ENCODE assay signal across 1 cellular context in genomic region chr1:192564099-192564498, GRCh38.
TF ChIP-seq lines count a peak whose summit lies in the region.

No MANE protein-coding gene starts in this region.

TF ChIP-seq in HepG2, 621 proteins besides CTCF, POLR2A, EP300 and RAD21 (continued from another document and continues in another):
- TF ChIP-seq ZNF75D (CRISPR knock-in tag; IDR thresholded peaks at IDR 0.05; ENCODE audit: borderline replicate concordance) (no peak), NR2C2 (CRISPR knock-in tag; IDR thresholded peaks at IDR 0.05; ENCODE audit: borderline replicate concordance) (peak; percentile 78), JUN (CRISPR knock-in tag; IDR thresholded peaks at IDR 0.05) (no peak), PRDM15 (CRISPR knock-in tag; IDR thresholded peaks at IDR 0.05) (no peak), ZNF362 (CRISPR knock-in tag; IDR thresholded peaks at IDR 0.05; ENCODE audit: borderline replicate concordance) (no peak), ZNF143 (CRISPR knock-in tag; IDR thresholded peaks at IDR 0.05) (no peak), LRRFIP1 (CRISPR knock-in tag; conservative IDR thresholded peaks at IDR 0.05) (no peak), ZNF383 (CRISPR knock-in tag; IDR thresholded peaks at IDR 0.05; ENCODE audit: borderline replicate concordance) (no peak), ZNF329 (CRISPR knock-in tag; IDR thresholded peaks at IDR 0.05; ENCODE audit: low read depth) (no peak), BCLAF1 (IDR thresholded peaks at IDR 0.05) (no peak), PAXIP1 (CRISPR knock-in tag; conservative IDR thresholded peaks at IDR 0.05) (peak; percentile 28; the same call in 1 of the 2 replicates), NR1H2 (CRISPR knock-in tag; IDR thresholded peaks at IDR 0.05; ENCODE audit: borderline replicate concordance, low read depth) (no peak), ZNF354B (CRISPR knock-in tag; IDR thresholded peaks at IDR 0.05) (no peak), ZZZ3 (CRISPR knock-in tag; IDR thresholded peaks at IDR 0.05; ENCODE audit: borderline replicate concordance) (no peak), RXRB (CRISPR knock-in tag; IDR thresholded peaks at IDR 0.05; ENCODE audit: borderline replicate concordance) (peak; percentile 55), PPARG (CRISPR knock-in tag; conservative IDR thresholded peaks at IDR 0.05) (0 out of 2 replicates have a peak, but pooled peaks have one; percentile 20), ARNT2 (CRISPR knock-in tag; IDR thresholded peaks at IDR 0.05; ENCODE audit: low read depth) (no peak), IRF9 (CRISPR knock-in tag; IDR thresholded peaks at IDR 0.05; ENCODE audit: borderline replicate concordance) (no peak), ZMYM3 (CRISPR knock-in tag; IDR thresholded peaks at IDR 0.05) (no peak), FOXO1 (CRISPR knock-in tag; IDR thresholded peaks at IDR 0.05) (no peak), TBP (CRISPR knock-in tag; IDR thresholded peaks at IDR 0.05) (no peak), MTERF4 (CRISPR knock-in tag; IDR thresholded peaks at IDR 0.05) (no peak), ELF1 (CRISPR knock-in tag; IDR thresholded peaks at IDR 0.05) (no peak), HCFC1 (IDR thresholded peaks at IDR 0.05; ENCODE audit: low read depth, low read length) (no peak), TERF1 (CRISPR knock-in tag; IDR thresholded peaks at IDR 0.05) (no peak), NR2F1 (CRISPR knock-in tag; IDR thresholded peaks at IDR 0.05) (peak in 1 of 2 experiments; percentile 46; a peak in 1 of 4 replicates), SRSF4 (IDR thresholded peaks at IDR 0.05; ENCODE audit: low read depth, low read length, poor library complexity, severe bottlenecking) (no peak), U2AF2 (IDR thresholded peaks at IDR 0.05; ENCODE audit: low read depth, low read length) (no peak), ZNF576 (CRISPR knock-in tag; IDR thresholded peaks at IDR 0.05) (no peak), ZNF335 (CRISPR knock-in tag; IDR thresholded peaks at IDR 0.05) (no peak), HNF4A (CRISPR knock-in tag; IDR thresholded peaks at IDR 0.05) (peak; percentile 54), HOMEZ (CRISPR knock-in tag; IDR thresholded peaks at IDR 0.05; ENCODE audit: low read depth) (peak; percentile 71; the same call in 1 of the 2 replicates), PCBP1 (IDR thresholded peaks at IDR 0.05; ENCODE audit: borderline replicate concordance, low read depth, low read length) (no peak), ZNF883 (CRISPR knock-in tag; IDR thresholded peaks at IDR 0.05; ENCODE audit: not compliant biosample characterization) (no peak), DNMT3B (CRISPR knock-in tag; conservative IDR thresholded peaks at IDR 0.05) (no peak), ZMYM4 (CRISPR knock-in tag; IDR thresholded peaks at IDR 0.05) (peak; percentile 57), TEAD2 (CRISPR knock-in tag; IDR thresholded peaks at IDR 0.05) (no peak), ZFP1 (CRISPR knock-in tag; IDR thresholded peaks at IDR 0.05) (no peak), ZNF512 (CRISPR knock-in tag; IDR thresholded peaks at IDR 0.05) (no peak), KMT2A (CRISPR knock-in tag; IDR thresholded peaks at IDR 0.05) (no peak), RELA (CRISPR knock-in tag; IDR thresholded peaks at IDR 0.05) (no peak), ZNF382 (CRISPR knock-in tag; IDR thresholded peaks at IDR 0.05; ENCODE audit: borderline replicate concordance) (no peak), ZSCAN12 (CRISPR knock-in tag; IDR thresholded peaks at IDR 0.05) (no peak)
